ENCODE assay signal across 8 cellular contexts in the genomic region with DNA sequence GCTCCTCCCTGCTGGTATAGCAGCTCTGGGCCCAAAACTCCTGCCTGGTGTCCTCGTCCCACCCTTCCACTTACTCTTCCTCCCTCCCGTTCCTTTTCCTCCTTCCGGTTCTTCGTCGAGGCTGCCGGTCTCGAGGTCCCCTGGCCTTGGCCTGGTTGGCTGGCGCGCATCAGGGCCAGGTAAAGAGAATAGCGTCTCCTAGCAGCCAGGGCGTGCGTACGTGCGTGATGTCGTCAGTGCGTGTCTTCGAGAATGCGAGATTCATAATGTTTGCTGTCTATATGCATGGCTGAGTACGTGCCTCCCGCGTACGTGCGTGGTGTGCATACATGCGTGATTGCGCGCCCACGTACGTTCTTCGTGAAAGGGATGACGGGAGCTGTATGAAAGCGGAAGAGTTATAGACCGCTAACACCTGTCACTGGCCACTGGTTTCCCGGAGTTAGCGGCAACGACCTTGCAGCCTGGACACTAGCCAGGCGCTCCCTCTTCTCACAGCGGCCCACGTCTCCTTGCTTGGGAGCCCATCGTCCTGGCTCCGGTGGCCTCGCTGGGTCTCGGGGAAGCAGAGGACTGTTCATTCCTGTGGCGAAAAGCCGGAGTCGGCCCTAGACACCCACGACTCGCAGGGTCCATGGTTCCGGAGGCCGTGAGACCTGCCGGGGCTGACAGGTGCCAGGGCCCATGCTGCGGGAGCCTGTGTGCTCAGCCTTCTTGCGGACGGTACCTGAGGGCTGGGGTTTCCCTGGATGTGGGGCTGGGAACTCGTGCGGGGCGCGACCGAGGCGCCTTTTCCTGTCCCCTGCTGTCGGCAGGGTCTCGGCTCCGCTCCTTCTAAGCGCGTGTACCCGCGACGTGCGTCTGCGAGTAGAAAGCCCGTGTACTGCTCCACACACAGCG. TPM values are rescaled to one million over a fixed set of nuclear protein-coding genes. Genes with fewer than 3 reads are reported as not detected.
DNase-seq lines count a peak whose midpoint lies in the region; ATAC-seq and TF ChIP-seq lines count a peak whose summit lies in the region.

Gene EOLA1, plus strand, starts transcription at position 392 of the 900 bp plus-strand sequence. CDS start 4,619 bp downstream, outside the sequence.

- TF ChIP-seq CTCF in GM12865 (IDR thresholded peaks at IDR 0.05; ENCODE audit: insufficient read depth, low read depth, low read length, missing control alignments) (no peak), upper lobe of left lung (IDR thresholded peaks at IDR 0.05) (no peak)

- H3K27me3 Mint-ChIP-seq in activated naive CD8-positive, alpha-beta T cell treated with anti-CD3 and anti-CD28 coated beads, Interleukin-2, amount 50 U/mL, for 24 hours: no peaks in the 10 kb centered on the region

- peaks cover 12% of the 10 kb centered on the region for H3K4me1 Mint-ChIP-seq in activated naive CD8-positive, alpha-beta T cell treated with anti-CD3 and anti-CD28 coated beads, Interleukin-2, amount 50 U/mL, for 24 hours

- H3K9me3 ChIP-seq in upper lobe of left lung: no peaks in the 10 kb centered on the region

- TF ChIP-seq EP300 in upper lobe of left lung (IDR thresholded peaks at IDR 0.05): peak in 2 of 4 donors; percentile 43 to 79

- TF ChIP-seq POLR2A in upper lobe of left lung (IDR thresholded peaks at IDR 0.05): peak in 2 of 4 donors; percentile 21 to 69

- H3K27ac Mint-ChIP-seq in activated naive CD8-positive, alpha-beta T cell treated with anti-CD3 and anti-CD28 coated beads, Interleukin-2, amount 50 U/mL, for 24 hours: peak within 1 kb of the TSS; percentile 98

- H3K27ac ChIP-seq in upper lobe of left lung: peak within 1 kb of the TSS; percentile 83 to 94 (median 89)

- ATAC-seq in HG02763 (IDR thresholded peaks at IDR 0.05; ENCODE audit: unreplicated experiment) (peak; percentile 67), upper lobe of left lung (ENCODE audit: low FRiP score in 2 of 2) (peak; percentile 77 to 86)
- peak; percentile 89 for ATAC-seq in activated naive CD8-positive, alpha-beta T cell treated with anti-CD3 and anti-CD28 coated beads, Interleukin-2, amount 50 U/mL, for 24 hours

- no peaks in the 10 kb centered on the region for H3K27me3 ChIP-seq in upper lobe of left lung

- peak within 1 kb of the TSS; percentile 90 for H3K4me3 Mint-ChIP-seq in activated naive CD8-positive, alpha-beta T cell treated with anti-CD3 and anti-CD28 coated beads, Interleukin-2, amount 50 U/mL, for 24 hours

- H3K4me3 ChIP-seq in GM12865 (ENCODE audit: low read depth, low read length) (peak within 1 kb of the TSS; percentile 78), upper lobe of left lung (peak within 1 kb of the TSS; percentile 38 to 81 (median 60))

- no peaks in the 10 kb centered on the region for H3K36me3 Mint-ChIP-seq in activated naive CD8-positive, alpha-beta T cell treated with anti-CD3 and anti-CD28 coated beads, Interleukin-2, amount 50 U/mL, for 24 hours (ENCODE audit: low read depth)

- intact Hi-C loops in cardiac septum (cut with DNase I) (loop anchor here (2.0 kb wide), 1 partner anchor 90 kb away; the partner anchor contains the start of gene TMEM185A), posterior cingulate gyrus (cut with DNase I) (no loop called here)

- peaks cover 0 to 5% (median 0%) of the 10 kb centered on the region in 4 donors for H3K36me3 ChIP-seq in upper lobe of left lung

- peak; percentile 97 for DNase-seq in GM12865 (ENCODE audit: low read depth)
- DNase-seq in NCI-H1417 treated with DMSO at 0.1 percent for 48 hours (lab: John Stamatoyannopoulos, UW): peak; percentile 82
- DNase-seq in SW480 (ENCODE audit: low spot score): peak; percentile 97
- peak; percentile 84 for DNase-seq in activated naive CD8-positive, alpha-beta T cell treated with anti-CD3 and anti-CD28 coated beads, Interleukin-2, amount 50 U/mL, for 24 hours
- peak; percentile 93 for DNase-seq in cardiac septum (ENCODE audit: low spot score)
- DNase-seq in posterior cingulate gyrus: peak; percentile 57 to 98 (median 82)
- peak; percentile 79 to 93 for DNase-seq in upper lobe of left lung

- WGBS in upper lobe of left lung, 2 donors: 53% methylated on average over 68 of the region's 71 CpGs; no CpG with 5 or more reads in 1 of the 2 donors

- H3K4me1 ChIP-seq in upper lobe of left lung: peaks cover 0 to 10% (median 6%) of the 10 kb centered on the region in 4 donors

- no peaks in the 10 kb centered on the region for H3K9me3 Mint-ChIP-seq in activated naive CD8-positive, alpha-beta T cell treated with anti-CD3 and anti-CD28 coated beads, Interleukin-2, amount 50 U/mL, for 24 hours

RNA-seq across cellular contexts. Expression of gene EOLA1, which starts in this region (rescaled TPM):
- total RNA-seq in cardiac septum (27.4 TPM), upper lobe of left lung (10 to 100 TPM; 12.2 to 30.5 (median 17.2) TPM)

Comparison
In these comparisons a context has a peak if more than half of its experiments do, and no peak if none do; other contexts are left out.
1. Peak in every context shown above with its lines: DNase-seq, ATAC-seq, H3K4me3 ChIP-seq and H3K27ac ChIP-seq.